Comparison of ENCODE assay signal across 2 cellular contexts in the genomic region with DNA sequence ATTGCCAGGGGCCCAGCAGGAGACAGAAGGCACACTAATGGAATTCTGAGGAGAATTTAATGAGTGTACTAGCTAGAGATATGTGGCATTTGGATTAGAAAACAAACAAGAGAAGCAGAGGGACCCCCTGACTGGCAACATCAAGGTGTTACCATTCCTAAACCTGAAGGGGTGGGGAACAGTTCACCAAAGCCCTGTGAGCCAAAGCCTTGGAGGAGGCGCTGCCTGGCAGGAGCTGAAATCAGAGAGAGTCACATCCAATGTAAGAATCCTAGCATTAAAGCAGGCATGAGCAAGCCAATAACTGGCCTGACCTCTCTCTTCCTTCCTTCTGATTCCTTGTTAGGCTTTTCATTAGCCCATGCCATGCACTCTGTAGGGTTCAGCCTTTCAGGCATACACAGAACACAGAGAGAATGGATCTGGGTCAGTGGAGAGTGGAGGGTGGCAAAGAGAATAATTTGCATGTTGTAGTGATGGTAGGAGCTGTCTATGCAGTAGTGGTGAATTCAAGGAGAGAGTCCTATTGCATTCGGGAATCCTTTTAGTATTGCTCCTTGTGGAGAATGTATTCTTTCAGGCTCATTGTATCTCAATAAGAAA.
TF ChIP-seq lines count a peak whose summit lies in the region.

No MANE protein-coding gene starts in this region.

TF ChIP-seq in GM23338, 12 proteins besides CTCF, POLR2A, EP300 and RAD21 (continued from another document):
- TF ChIP-seq ZNF331 (CRISPR knock-in tag; IDR thresholded peaks at IDR 0.05; ENCODE audit: low read depth) (no peak), EZH2 (IDR thresholded peaks at IDR 0.05; ENCODE audit: low read depth, unreplicated experiment) (no peak), ZNF114 (CRISPR knock-in tag; IDR thresholded peaks at IDR 0.05) (no peak), POLR2AphosphoS5 (IDR thresholded peaks at IDR 0.05; ENCODE audit: low read depth) (no peak), STAT1 (IDR thresholded peaks at IDR 0.05; ENCODE audit: unreplicated experiment) (no peak)
- TF ChIP-seq, protein P1, sequence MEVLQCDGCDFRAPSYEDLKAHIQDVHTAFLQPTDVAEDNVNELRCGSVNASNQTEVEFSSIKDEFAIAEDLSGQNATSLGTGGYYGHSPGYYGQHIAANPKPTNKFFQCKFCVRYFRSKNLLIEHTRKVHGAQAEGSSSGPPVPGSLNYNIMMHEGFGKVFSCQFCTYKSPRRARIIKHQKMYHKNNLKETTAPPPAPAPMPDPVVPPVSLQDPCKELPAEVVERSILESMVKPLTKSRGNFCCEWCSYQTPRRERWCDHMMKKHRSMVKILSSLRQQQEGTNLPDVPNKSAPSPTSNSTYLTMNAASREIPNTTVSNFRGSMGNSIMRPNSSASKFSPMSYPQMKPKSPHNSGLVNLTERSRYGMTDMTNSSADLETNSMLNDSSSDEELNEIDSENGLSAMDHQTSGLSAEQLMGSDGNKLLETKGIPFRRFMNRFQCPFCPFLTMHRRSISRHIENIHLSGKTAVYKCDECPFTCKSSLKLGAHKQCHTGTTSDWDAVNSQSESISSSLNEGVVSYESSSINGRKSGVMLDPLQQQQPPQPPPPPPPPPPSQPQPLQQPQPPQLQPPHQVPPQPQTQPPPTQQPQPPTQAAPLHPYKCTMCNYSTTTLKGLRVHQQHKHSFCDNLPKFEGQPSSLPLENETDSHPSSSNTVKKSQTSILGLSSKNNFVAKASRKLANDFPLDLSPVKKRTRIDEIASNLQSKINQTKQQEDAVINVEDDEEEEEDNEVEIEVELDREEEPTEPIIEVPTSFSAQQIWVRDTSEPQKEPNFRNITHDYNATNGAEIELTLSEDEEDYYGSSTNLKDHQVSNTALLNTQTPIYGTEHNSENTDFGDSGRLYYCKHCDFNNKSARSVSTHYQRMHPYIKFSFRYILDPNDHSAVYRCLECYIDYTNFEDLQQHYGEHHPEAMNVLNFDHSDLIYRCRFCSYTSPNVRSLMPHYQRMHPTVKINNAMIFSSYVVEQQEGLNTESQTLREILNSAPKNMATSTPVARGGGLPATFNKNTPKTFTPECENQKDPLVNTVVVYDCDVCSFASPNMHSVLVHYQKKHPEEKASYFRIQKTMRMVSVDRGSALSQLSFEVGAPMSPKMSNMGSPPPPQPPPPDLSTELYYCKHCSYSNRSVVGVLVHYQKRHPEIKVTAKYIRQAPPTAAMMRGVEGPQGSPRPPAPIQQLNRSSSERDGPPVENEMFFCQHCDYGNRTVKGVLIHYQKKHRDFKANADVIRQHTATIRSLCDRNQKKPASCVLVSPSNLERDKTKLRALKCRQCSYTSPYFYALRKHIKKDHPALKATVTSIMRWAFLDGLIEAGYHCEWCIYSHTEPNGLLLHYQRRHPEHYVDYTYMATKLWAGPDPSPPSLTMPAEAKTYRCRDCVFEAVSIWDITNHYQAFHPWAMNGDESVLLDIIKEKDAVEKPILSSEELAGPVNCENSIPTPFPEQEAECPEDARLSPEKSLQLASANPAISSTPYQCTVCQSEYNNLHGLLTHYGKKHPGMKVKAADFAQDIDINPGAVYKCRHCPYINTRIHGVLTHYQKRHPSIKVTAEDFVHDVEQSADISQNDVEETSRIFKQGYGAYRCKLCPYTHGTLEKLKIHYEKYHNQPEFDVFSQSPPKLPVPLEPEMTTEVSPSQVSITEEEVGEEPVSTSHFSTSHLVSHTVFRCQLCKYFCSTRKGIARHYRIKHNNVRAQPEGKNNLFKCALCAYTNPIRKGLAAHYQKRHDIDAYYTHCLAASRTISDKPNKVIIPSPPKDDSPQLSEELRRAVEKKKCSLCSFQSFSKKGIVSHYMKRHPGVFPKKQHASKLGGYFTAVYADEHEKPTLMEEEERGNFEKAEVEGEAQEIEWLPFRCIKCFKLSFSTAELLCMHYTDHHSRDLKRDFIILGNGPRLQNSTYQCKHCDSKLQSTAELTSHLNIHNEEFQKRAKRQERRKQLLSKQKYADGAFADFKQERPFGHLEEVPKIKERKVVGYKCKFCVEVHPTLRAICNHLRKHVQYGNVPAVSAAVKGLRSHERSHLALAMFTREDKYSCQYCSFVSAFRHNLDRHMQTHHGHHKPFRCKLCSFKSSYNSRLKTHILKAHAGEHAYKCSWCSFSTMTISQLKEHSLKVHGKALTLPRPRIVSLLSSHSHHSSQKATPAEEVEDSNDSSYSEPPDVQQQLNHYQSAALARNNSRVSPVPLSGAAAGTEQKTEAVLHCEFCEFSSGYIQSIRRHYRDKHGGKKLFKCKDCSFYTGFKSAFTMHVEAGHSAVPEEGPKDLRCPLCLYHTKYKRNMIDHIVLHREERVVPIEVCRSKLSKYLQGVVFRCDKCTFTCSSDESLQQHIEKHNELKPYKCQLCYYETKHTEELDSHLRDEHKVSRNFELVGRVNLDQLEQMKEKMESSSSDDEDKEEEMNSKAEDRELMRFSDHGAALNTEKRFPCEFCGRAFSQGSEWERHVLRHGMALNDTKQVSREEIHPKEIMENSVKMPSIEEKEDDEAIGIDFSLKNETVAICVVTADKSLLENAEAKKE (CRISPR knock-in tag; IDR thresholded peaks at IDR 0.05): no peak
- TF ChIP-seq, protein P2, sequence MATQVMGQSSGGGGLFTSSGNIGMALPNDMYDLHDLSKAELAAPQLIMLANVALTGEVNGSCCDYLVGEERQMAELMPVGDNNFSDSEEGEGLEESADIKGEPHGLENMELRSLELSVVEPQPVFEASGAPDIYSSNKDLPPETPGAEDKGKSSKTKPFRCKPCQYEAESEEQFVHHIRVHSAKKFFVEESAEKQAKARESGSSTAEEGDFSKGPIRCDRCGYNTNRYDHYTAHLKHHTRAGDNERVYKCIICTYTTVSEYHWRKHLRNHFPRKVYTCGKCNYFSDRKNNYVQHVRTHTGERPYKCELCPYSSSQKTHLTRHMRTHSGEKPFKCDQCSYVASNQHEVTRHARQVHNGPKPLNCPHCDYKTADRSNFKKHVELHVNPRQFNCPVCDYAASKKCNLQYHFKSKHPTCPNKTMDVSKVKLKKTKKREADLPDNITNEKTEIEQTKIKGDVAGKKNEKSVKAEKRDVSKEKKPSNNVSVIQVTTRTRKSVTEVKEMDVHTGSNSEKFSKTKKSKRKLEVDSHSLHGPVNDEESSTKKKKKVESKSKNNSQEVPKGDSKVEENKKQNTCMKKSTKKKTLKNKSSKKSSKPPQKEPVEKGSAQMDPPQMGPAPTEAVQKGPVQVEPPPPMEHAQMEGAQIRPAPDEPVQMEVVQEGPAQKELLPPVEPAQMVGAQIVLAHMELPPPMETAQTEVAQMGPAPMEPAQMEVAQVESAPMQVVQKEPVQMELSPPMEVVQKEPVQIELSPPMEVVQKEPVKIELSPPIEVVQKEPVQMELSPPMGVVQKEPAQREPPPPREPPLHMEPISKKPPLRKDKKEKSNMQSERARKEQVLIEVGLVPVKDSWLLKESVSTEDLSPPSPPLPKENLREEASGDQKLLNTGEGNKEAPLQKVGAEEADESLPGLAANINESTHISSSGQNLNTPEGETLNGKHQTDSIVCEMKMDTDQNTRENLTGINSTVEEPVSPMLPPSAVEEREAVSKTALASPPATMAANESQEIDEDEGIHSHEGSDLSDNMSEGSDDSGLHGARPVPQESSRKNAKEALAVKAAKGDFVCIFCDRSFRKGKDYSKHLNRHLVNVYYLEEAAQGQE (IDR thresholded peaks at IDR 0.05; ENCODE audit: unreplicated experiment): no peak
TF ChIP-seq in GM23338: peak in this region for 0.

TF ChIP-seq in WTC11, 78 proteins besides CTCF, POLR2A, EP300 and RAD21 (continued from another document):
- TF ChIP-seq, protein P3, sequence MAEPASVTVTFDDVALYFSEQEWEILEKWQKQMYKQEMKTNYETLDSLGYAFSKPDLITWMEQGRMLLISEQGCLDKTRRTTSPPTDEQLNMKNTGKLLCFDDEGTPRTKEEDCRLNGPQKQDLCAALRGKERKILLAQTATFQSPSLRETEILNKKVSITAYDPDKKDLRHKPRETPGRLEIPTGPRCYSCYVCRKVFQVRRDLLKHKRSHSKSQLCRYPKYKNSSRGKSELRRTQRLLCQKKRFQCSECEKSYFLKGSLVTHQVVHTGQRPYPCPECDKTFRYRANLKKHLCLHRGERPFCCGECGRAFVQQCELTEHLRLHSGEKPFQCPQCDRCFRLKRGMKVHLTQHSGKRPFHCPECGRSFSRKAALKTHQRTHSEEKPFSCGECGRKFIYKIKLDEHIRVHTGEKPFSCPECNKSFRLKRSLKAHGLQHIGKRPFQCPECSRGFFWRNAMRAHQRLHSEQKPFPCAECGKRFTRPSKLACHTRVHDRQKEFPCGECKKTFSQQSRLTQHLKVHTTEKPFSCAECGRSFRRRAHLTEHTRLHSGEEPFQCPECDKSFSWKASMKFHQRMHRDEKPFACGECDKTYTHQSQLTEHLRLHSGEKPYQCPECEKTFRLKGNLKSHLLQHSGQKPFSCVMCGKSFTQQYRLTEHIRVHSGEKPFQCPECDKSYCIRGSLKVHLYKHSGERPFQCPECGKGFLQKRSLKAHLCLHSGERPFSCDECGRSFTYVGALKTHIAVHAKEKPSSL (CRISPR knock-in tag; conservative IDR thresholded peaks at IDR 0.05): no peak
- TF ChIP-seq ZNF416 (CRISPR knock-in tag; IDR thresholded peaks at IDR 0.05) (no peak), NFATC4 (CRISPR knock-in tag; IDR thresholded peaks at IDR 0.05) (no peak), ZNF263 (CRISPR knock-in tag; IDR thresholded peaks at IDR 0.05; ENCODE audit: low read depth) (no peak), MXD4 (CRISPR knock-in tag; IDR thresholded peaks at IDR 0.05; ENCODE audit: borderline replicate concordance) (no peak)
- TF ChIP-seq, protein P4, sequence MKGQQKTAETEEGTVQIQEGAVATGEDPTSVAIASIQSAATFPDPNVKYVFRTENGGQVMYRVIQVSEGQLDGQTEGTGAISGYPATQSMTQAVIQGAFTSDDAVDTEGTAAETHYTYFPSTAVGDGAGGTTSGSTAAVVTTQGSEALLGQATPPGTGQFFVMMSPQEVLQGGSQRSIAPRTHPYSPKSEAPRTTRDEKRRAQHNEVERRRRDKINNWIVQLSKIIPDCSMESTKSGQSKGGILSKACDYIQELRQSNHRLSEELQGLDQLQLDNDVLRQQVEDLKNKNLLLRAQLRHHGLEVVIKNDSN (CRISPR knock-in tag; IDR thresholded peaks at IDR 0.05): no peak
- TF ChIP-seq, protein P5, sequence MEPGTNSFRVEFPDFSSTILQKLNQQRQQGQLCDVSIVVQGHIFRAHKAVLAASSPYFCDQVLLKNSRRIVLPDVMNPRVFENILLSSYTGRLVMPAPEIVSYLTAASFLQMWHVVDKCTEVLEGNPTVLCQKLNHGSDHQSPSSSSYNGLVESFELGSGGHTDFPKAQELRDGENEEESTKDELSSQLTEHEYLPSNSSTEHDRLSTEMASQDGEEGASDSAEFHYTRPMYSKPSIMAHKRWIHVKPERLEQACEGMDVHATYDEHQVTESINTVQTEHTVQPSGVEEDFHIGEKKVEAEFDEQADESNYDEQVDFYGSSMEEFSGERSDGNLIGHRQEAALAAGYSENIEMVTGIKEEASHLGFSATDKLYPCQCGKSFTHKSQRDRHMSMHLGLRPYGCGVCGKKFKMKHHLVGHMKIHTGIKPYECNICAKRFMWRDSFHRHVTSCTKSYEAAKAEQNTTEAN (CRISPR knock-in tag; IDR thresholded peaks at IDR 0.05): no peak
- TF ChIP-seq, protein P6, sequence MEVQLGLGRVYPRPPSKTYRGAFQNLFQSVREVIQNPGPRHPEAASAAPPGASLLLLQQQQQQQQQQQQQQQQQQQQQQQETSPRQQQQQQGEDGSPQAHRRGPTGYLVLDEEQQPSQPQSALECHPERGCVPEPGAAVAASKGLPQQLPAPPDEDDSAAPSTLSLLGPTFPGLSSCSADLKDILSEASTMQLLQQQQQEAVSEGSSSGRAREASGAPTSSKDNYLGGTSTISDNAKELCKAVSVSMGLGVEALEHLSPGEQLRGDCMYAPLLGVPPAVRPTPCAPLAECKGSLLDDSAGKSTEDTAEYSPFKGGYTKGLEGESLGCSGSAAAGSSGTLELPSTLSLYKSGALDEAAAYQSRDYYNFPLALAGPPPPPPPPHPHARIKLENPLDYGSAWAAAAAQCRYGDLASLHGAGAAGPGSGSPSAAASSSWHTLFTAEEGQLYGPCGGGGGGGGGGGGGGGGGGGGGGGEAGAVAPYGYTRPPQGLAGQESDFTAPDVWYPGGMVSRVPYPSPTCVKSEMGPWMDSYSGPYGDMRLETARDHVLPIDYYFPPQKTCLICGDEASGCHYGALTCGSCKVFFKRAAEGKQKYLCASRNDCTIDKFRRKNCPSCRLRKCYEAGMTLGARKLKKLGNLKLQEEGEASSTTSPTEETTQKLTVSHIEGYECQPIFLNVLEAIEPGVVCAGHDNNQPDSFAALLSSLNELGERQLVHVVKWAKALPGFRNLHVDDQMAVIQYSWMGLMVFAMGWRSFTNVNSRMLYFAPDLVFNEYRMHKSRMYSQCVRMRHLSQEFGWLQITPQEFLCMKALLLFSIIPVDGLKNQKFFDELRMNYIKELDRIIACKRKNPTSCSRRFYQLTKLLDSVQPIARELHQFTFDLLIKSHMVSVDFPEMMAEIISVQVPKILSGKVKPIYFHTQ (CRISPR knock-in tag; IDR thresholded peaks at IDR 0.05): no peak
- TF ChIP-seq, protein P7, sequence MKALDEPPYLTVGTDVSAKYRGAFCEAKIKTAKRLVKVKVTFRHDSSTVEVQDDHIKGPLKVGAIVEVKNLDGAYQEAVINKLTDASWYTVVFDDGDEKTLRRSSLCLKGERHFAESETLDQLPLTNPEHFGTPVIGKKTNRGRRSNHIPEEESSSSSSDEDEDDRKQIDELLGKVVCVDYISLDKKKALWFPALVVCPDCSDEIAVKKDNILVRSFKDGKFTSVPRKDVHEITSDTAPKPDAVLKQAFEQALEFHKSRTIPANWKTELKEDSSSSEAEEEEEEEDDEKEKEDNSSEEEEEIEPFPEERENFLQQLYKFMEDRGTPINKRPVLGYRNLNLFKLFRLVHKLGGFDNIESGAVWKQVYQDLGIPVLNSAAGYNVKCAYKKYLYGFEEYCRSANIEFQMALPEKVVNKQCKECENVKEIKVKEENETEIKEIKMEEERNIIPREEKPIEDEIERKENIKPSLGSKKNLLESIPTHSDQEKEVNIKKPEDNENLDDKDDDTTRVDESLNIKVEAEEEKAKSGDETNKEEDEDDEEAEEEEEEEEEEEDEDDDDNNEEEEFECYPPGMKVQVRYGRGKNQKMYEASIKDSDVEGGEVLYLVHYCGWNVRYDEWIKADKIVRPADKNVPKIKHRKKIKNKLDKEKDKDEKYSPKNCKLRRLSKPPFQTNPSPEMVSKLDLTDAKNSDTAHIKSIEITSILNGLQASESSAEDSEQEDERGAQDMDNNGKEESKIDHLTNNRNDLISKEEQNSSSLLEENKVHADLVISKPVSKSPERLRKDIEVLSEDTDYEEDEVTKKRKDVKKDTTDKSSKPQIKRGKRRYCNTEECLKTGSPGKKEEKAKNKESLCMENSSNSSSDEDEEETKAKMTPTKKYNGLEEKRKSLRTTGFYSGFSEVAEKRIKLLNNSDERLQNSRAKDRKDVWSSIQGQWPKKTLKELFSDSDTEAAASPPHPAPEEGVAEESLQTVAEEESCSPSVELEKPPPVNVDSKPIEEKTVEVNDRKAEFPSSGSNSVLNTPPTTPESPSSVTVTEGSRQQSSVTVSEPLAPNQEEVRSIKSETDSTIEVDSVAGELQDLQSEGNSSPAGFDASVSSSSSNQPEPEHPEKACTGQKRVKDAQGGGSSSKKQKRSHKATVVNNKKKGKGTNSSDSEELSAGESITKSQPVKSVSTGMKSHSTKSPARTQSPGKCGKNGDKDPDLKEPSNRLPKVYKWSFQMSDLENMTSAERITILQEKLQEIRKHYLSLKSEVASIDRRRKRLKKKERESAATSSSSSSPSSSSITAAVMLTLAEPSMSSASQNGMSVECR (CRISPR knock-in tag; IDR thresholded peaks at IDR 0.05; ENCODE audit: borderline replicate concordance): no peak
- TF ChIP-seq, protein P8, sequence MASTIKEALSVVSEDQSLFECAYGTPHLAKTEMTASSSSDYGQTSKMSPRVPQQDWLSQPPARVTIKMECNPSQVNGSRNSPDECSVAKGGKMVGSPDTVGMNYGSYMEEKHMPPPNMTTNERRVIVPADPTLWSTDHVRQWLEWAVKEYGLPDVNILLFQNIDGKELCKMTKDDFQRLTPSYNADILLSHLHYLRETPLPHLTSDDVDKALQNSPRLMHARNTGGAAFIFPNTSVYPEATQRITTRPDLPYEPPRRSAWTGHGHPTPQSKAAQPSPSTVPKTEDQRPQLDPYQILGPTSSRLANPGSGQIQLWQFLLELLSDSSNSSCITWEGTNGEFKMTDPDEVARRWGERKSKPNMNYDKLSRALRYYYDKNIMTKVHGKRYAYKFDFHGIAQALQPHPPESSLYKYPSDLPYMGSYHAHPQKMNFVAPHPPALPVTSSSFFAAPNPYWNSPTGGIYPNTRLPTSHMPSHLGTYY (CRISPR knock-in tag; IDR thresholded peaks at IDR 0.05): no peak
TF ChIP-seq in WTC11: peak in this region for 0.
